Comparison of ENCODE assay signal across 27 cellular contexts in the genomic region with DNA sequence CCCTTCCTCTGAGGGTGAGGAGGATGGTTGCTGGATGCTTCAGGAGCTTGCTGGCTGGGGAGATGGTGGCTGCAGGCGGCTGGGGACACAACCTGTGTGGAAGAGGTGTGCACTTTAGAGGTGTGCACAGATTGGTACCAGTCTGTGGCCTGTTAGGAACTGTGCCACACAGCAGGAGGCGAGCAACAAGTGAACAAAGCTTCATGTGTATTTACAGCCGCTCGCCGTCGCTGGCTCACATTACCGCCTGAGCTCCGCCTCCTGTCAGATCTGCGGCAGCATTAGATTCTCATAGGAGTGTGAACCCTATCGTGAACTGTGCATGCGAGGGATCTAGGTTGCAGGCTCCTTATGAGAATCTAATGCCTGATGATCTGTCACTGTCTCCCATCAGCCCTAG.
DNase-seq lines count a peak whose midpoint lies in the region; ATAC-seq and TF ChIP-seq lines count a peak whose summit lies in the region.
"Had no signal": no experiment of that assay in that cellular context is flagged by ENCODE, and none has a peak within 500 bp of the region (broad histone marks: within the 10 kb centered on the region; RNA-seq: fewer than 3 reads in every experiment).

No MANE protein-coding gene starts in this region.

- no peak overlapping the region; the same call in 1 of the 2 replicates for H3K27ac ChIP-seq in VCaP
- H3K27ac ChIP-seq: C4-2B, esophagus muscularis mucosa, GM23248, heart right ventricle, PC-9, SK-N-MC, upper lobe of left lung had no signal

- ATAC-seq in GM18505 (IDR thresholded peaks at IDR 0.05; ENCODE audit: unreplicated experiment), result no peak
- ATAC-seq: activated CD8-positive, alpha-beta memory T cell treated with anti-CD3 and anti-CD28 coated beads, Interleukin-2, amount 10 ng/mL, durations not matched to agents 7 days and 5 days; activated T-cell treated with anti-CD3 and anti-CD28 coated beads, Interleukin-2, amount 50 U/mL, for 4 hours; heart right ventricle; naive thymus-derived CD8-positive, alpha-beta T cell had no signal

- DNase-seq in NCI-H2107 treated with DMSO at 0.1 percent for 48 hours (lab: John Stamatoyannopoulos, UW; ENCODE audit: unreplicated experiment) (peak; percentile 3), medulla oblongata (ENCODE audit: extremely low spot score) (peak; percentile 67), superior temporal gyrus (ENCODE audit: extremely low spot score) (peak; percentile 58), NCI-H226 (no peak), GM19240 (ENCODE audit: insufficient read length, low spot score) (no peak)
- DNase-seq: activated CD4-positive, alpha-beta T cell treated with anti-CD3 and anti-CD28 coated beads, Interleukin-2, amount 50 U/mL, for 4 hours; activated CD8-positive, alpha-beta memory T cell treated with anti-CD3 and anti-CD28 coated beads, Interleukin-2, amount 10 ng/mL, durations not matched to agents 7 days and 5 days; activated gamma-delta T cell; activated naive CD8-positive, alpha-beta T cell treated with anti-CD3 and anti-CD28 coated beads, Interleukin-2, amount 10 ng/mL, durations not matched to agents 7 days and 5 days; activated T-cell treated with anti-CD3 and anti-CD28 coated beads, Interleukin-2, amount 50 U/mL, for 4 hours; central memory CD4-positive, alpha-beta T cell; DMS79; foreskin fibroblast; GM23248; heart right ventricle; kidney; naive thymus-derived CD8-positive, alpha-beta T cell; NCI-H187; NCI-H446 treated with DMSO at 0.1 percent for 48 hours; PC-9; stimulated activated CD4-positive, alpha-beta T cell treated with anti-CD3 and anti-CD28 coated beads, Interleukin-4, amount 100 ng/mL, for 24 hours; upper lobe of left lung had no signal

- TF ChIP-seq POLR2A in GM18505 (IDR thresholded peaks at IDR 0.05; ENCODE audit: borderline replicate concordance, extremely low read depth, insufficient read depth, insufficient read length), result no peak

- peak; percentile 49 for TF ChIP-seq CTCF in VCaP (conservative IDR thresholded peaks at IDR 0.05)

Comparison
In these comparisons a context has a peak if more than half of its experiments do, and no peak if none do; other contexts are left out.
1. DNase-seq: peak in NCI-H2107 treated with DMSO at 0.1 percent for 48 hours (single experiment), medulla oblongata (single experiment) and superior temporal gyrus (single experiment); none in NCI-H226 (single experiment) and GM19240 (single experiment).